18 cellular contexts compared by ENCODE assay signal in the genomic region with DNA sequence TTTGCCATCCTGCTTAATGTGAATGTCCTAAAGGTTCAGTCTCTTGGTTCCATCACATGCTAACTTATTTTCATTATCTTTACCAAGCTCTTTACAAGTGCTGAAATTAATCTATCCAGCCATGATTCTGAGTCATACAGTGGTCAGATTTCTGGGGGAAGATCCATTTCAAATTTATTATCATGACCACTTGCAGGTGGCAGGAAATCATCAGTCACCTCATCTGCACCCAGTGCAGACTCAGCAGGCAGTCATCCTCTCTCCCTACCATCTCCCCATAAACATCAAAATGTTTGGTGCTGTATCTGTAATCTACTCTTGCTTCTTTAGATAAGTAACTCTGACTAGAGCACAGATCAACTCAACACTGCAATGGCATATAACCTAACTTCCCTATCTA. TPM values are rescaled to one million over a fixed set of nuclear protein-coding genes. Genes with fewer than 3 reads are reported as not detected.
DNase-seq lines count a peak whose midpoint lies in the region; ATAC-seq and TF ChIP-seq lines count a peak whose summit lies in the region.
"Had no signal": no experiment of that assay in that cellular context is flagged by ENCODE, and none has a peak within 500 bp of the region (broad histone marks: within the 10 kb centered on the region; RNA-seq: fewer than 3 reads in every experiment).

No MANE protein-coding gene starts in this region.

- H3K27me3 Mint-ChIP-seq in T-helper 1 cell treated with Interleukin-12 subunit alpha and Interleukin-12 subunit beta and Interleukin-4 antibody, amounts not matched to agents 30 μg/mL and 1 μg/mL, for 36 hours (ENCODE audit: low read depth): no peaks in the 10 kb centered on the region
- H3K27me3 Mint-ChIP-seq in naive thymus-derived CD4-positive, alpha-beta T cell: no peaks in the 10 kb centered on the region

- no peak for ATAC-seq in naive thymus-derived CD4-positive, alpha-beta T cell

- no peaks in the 10 kb centered on the region for H3K79me2 ChIP-seq in osteoblast (ENCODE audit: insufficient read depth, low read length)

- H3K27me3 ChIP-seq in osteoblast (ENCODE audit: insufficient read depth, low read length): no peaks in the 10 kb centered on the region
- no peaks in the 10 kb centered on the region for H3K27me3 ChIP-seq in naive thymus-derived CD4-positive, alpha-beta T cell (ENCODE audit: control insufficient read depth in 2 of 2, insufficient read depth in 2 of 2, low read length in 2 of 2)
- H3K27me3 ChIP-seq: spleen had no signal

- peaks cover 28% of the 10 kb centered on the region for H3K36me3 Mint-ChIP-seq in T-helper 1 cell treated with Interleukin-12 subunit alpha and Interleukin-12 subunit beta and Interleukin-4 antibody, amounts not matched to agents 30 μg/mL and 1 μg/mL, for 36 hours (ENCODE audit: low read depth)
- H3K36me3 Mint-ChIP-seq in naive thymus-derived CD4-positive, alpha-beta T cell: peaks cover 13 to 47% (median 36%) of the 10 kb centered on the region in 5 donors

- no peak overlapping the region for H3K4me3 Mint-ChIP-seq in T-helper 1 cell treated with Interleukin-12 subunit alpha and Interleukin-12 subunit beta and Interleukin-4 antibody, amounts not matched to agents 30 μg/mL and 1 μg/mL, for 36 hours
- H3K4me3 Mint-ChIP-seq in naive thymus-derived CD4-positive, alpha-beta T cell: no peak overlapping the region

- H2AFZ ChIP-seq in osteoblast (ENCODE audit: low read length): no peak overlapping the region

- no peaks in the 10 kb centered on the region for H3K9me3 Mint-ChIP-seq in T-helper 1 cell treated with Interleukin-12 subunit alpha and Interleukin-12 subunit beta and Interleukin-4 antibody, amounts not matched to agents 30 μg/mL and 1 μg/mL, for 36 hours
- H3K9me3 Mint-ChIP-seq in naive thymus-derived CD4-positive, alpha-beta T cell: peaks cover 0 to 1% (median 0%) of the 10 kb centered on the region in 11 donors

- no peak overlapping the region for H3K4me2 ChIP-seq in osteoblast (ENCODE audit: insufficient read depth, low read length)
- H3K4me2 ChIP-seq: KMS-11 had no signal

- TF ChIP-seq CTCF in astrocyte of the cerebellum (IDR thresholded peaks at IDR 0.05; ENCODE audit: low read depth, low read length, missing control alignments): no peak
- no peak for TF ChIP-seq CTCF in osteoblast (IDR thresholded peaks at IDR 0.05; ENCODE audit: extremely low read depth, low read depth, low read length)

- H3K9me3 ChIP-seq in osteoblast (ENCODE audit: low read depth, low read length): no peaks in the 10 kb centered on the region
- H3K9me3 ChIP-seq in naive thymus-derived CD4-positive, alpha-beta T cell (ENCODE audit: control insufficient read depth in 2 of 3, low read length in 3 of 3): no peaks in the 10 kb centered on the region
- H3K9me3 ChIP-seq: spleen, thoracic aorta had no signal

- CTCF ChIA-PET in naive thymus-derived CD4-positive, alpha-beta T cell (lab: Charles Lee): interaction anchor here (0.6 to 1.3 kb wide), 2 partner anchors 34 to 383 kb away, joined by 3 read pairs; no protein-coding TSS in a partner anchor

- no peaks in the 10 kb centered on the region for H3K36me3 ChIP-seq in osteoblast (ENCODE audit: insufficient read depth, low read length)
- peaks cover 0 to 67% (median 0%) of the 10 kb centered on the region in 3 experiments for H3K36me3 ChIP-seq in naive thymus-derived CD4-positive, alpha-beta T cell (ENCODE audit: control insufficient read depth in 2 of 3, insufficient read depth in 3 of 3, low read length in 3 of 3)

- H3K27ac ChIP-seq in osteoblast (ENCODE audit: low read depth, low read length): peak overlapping the region; percentile 42
- H3K27ac ChIP-seq in naive thymus-derived CD4-positive, alpha-beta T cell (ENCODE audit: low read depth, low read length): no peak overlapping the region
- H3K27ac ChIP-seq: 22Rv1, epithelial cell of prostate, KMS-11, spleen, VCaP had no signal

- no peak for DNase-seq in T-helper 1 cell
- DNase-seq in LHCN-M2 (ENCODE audit: low read depth): peak; percentile 75
- peak; percentile 6 for DNase-seq in astrocyte of the cerebellum (ENCODE audit: low read depth)
- DNase-seq in osteoblast (ENCODE audit: insufficient read length, low spot score, missing footprints): no peak
- DNase-seq in naive thymus-derived CD4-positive, alpha-beta T cell: no peak
- no peak for DNase-seq in cardiac septum (ENCODE audit: low spot score)
- DNase-seq in KG1 (lab: John Stamatoyannopoulos, UW): no peak
- DNase-seq: cerebellar nuclear complex, NCI-H187 treated with DMSO at 0.1 percent for 48 hours, SHP77 treated with DMSO at 0.1 percent for 48 hours, spleen had no signal

- POLR2A ChIA-PET in naive thymus-derived CD4-positive, alpha-beta T cell (lab: Charles Lee): no interaction called here

- H3K4me3 ChIP-seq in astrocyte of the cerebellum (ENCODE audit: low read depth, low read length) (no peak overlapping the region), osteoblast (ENCODE audit: insufficient read depth, low read length) (no peak overlapping the region)
- no peak overlapping the region for H3K4me3 ChIP-seq in naive thymus-derived CD4-positive, alpha-beta T cell (ENCODE audit: low read length)
- H3K4me3 ChIP-seq: lung, spleen, thoracic aorta had no signal

- peaks cover 25% of the 10 kb centered on the region for H3K4me1 Mint-ChIP-seq in T-helper 1 cell treated with Interleukin-12 subunit alpha and Interleukin-12 subunit beta and Interleukin-4 antibody, amounts not matched to agents 30 μg/mL and 1 μg/mL, for 36 hours (ENCODE audit: low read depth)
- H3K4me1 Mint-ChIP-seq in naive thymus-derived CD4-positive, alpha-beta T cell: peaks cover 0 to 32% (median 8%) of the 10 kb centered on the region in 7 donors

- peak overlapping the region; percentile 33 for H3K27ac Mint-ChIP-seq in T-helper 1 cell treated with Interleukin-12 subunit alpha and Interleukin-12 subunit beta and Interleukin-4 antibody, amounts not matched to agents 30 μg/mL and 1 μg/mL, for 36 hours
- H3K27ac Mint-ChIP-seq in naive thymus-derived CD4-positive, alpha-beta T cell: peak overlapping the region in 4 of 9 donors; percentile 27 to 55 (median 32)

- intact Hi-C loops in naive thymus-derived CD4-positive, alpha-beta T cell (cut with micrococcal nuclease): no loop called here
- intact Hi-C loops in cardiac septum (cut with DNase I): no loop called here

- no peaks in the 10 kb centered on the region for H4K20me1 ChIP-seq in osteoblast (ENCODE audit: insufficient read depth, low read length)

- H3K4me1 ChIP-seq in osteoblast (ENCODE audit: insufficient read depth, low read length): peaks cover 18% of the 10 kb centered on the region
- peaks cover 0 to 5% of the 10 kb centered on the region in 2 donors for H3K4me1 ChIP-seq in naive thymus-derived CD4-positive, alpha-beta T cell (ENCODE audit: control insufficient read depth in 2 of 2, insufficient read depth in 2 of 2, low read length in 2 of 2)

- in situ Hi-C loops in astrocyte of the cerebellum (cut with HindIII; ENCODE audit: low sequenced_read_pairs): no loop called here

RNA-seq across cellular contexts. Expression of a gene that starts 23.5 kb away (rescaled TPM):
- total RNA-seq in LHCN-M2 (2014; rRNA removed) (9.0 and 9.5 TPM in 2 replicates), osteoblast (21.7 and 24.5 TPM in 2 replicates), cardiac septum (12.5 TPM)
- 3.8 TPM for polyA plus RNA-seq in LHCN-M2 (2012)
- 10 to 100 TPM in 4 of 5 experiments, 1 to 10 TPM in 1; 7.8 to 19.6 (median 18.8) TPM for total RNA-seq in naive thymus-derived CD4-positive, alpha-beta T cell
- 1 to 10 TPM; 5.0 to 8.0 TPM for polyA plus RNA-seq in naive thymus-derived CD4-positive, alpha-beta T cell

RNA-seq across cellular contexts. Expression of a gene that starts 52.3 kb away (rescaled TPM):
- total RNA-seq in LHCN-M2 (2014; rRNA removed) (not detected in 2 replicates), osteoblast (not detected in 2 replicates), cardiac septum (not detected)
- polyA plus RNA-seq in LHCN-M2 (2012): not detected
- total RNA-seq in naive thymus-derived CD4-positive, alpha-beta T cell: not detected
- polyA plus RNA-seq in naive thymus-derived CD4-positive, alpha-beta T cell: not detected
- total RNA-seq: lung, spleen, thoracic aorta had no signal
- polyA plus RNA-seq: lung, spleen had no signal

Comparison
In these comparisons a context has a peak if more than half of its experiments do, and no peak if none do; other contexts are left out.
1. DNase-seq: peak in LHCN-M2 (single experiment) and astrocyte of the cerebellum (single experiment); none in T-helper 1 cell (0 of 5), osteoblast (single experiment), naive thymus-derived CD4-positive, alpha-beta T cell (0 of 9), cardiac septum (single experiment) and KG1 (single experiment).